Comparison of ENCODE assay signal across 1 cellular context in the genomic region with DNA sequence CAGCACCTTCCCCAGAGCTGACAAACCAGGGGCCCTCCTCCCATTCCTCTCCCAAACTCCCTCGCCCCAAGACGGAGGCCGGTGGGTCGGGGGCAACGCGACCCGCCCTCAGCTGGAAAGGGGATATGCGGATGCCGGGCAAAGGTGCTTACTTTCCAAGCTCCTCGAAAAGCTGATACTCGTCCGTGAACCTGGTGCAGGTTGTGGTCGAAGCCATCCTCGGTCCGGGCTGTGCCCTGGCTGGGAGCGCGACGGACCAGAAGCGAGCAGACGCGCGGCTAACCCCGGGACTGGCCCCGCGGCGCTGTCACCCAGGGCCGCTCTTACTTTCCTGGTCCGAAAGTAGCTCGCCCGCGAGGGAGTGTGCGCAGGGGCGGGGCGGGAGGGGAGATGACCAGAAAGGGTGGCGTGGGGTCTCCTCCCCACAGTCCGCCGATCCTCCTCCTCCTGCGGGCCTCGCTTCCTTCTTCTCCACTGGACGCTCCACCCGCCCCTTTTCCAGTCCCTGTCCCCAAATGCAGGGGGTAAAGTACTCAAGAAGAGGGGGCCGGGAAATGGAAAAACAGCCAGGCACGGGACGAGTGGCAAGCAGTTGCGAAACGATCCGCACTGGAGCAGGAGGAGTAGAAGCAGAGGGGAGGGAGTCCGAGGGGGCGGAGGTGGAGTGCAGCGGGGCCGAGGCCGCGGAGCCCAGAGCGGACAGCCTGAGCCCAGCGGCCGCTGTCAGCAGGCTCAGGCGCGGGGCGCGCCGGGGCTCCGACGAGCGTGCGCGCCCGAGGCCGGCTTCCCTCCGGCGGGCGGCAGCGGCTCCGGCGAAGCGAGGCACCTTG.
A peak's percentile ranks its signal among the peaks of the same experiment; 100 is the strongest.
TF ChIP-seq lines count a peak whose summit lies in the region.

No MANE protein-coding gene starts in this region.

TF ChIP-seq in HepG2, 621 proteins besides CTCF, POLR2A, EP300 and RAD21 (continued from another document and continues in another):
- no peak for TF ChIP-seq MLX (CRISPR knock-in tag; IDR thresholded peaks at IDR 0.05)
- TF ChIP-seq CREB1 (IDR thresholded peaks at IDR 0.05): no peak
- TF ChIP-seq CREB1 (CRISPR knock-in tag; IDR thresholded peaks at IDR 0.05): no peak
- no peak for TF ChIP-seq CSRNP1 (CRISPR knock-in tag; IDR thresholded peaks at IDR 0.05)
- TF ChIP-seq, protein P1, sequence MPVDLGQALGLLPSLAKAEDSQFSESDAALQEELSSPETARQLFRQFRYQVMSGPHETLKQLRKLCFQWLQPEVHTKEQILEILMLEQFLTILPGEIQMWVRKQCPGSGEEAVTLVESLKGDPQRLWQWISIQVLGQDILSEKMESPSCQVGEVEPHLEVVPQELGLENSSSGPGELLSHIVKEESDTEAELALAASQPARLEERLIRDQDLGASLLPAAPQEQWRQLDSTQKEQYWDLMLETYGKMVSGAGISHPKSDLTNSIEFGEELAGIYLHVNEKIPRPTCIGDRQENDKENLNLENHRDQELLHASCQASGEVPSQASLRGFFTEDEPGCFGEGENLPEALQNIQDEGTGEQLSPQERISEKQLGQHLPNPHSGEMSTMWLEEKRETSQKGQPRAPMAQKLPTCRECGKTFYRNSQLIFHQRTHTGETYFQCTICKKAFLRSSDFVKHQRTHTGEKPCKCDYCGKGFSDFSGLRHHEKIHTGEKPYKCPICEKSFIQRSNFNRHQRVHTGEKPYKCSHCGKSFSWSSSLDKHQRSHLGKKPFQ (CRISPR knock-in tag; IDR thresholded peaks at IDR 0.05; ENCODE audit: insufficient replicate concordance): peak; percentile 66
- TF ChIP-seq ISL2 (CRISPR knock-in tag; IDR thresholded peaks at IDR 0.05): peak; percentile 34; the same call in 1 of the 2 replicates
- TF ChIP-seq ETV5 (CRISPR knock-in tag; IDR thresholded peaks at IDR 0.05; ENCODE audit: borderline replicate concordance): no peak
- TF ChIP-seq, protein P2, sequence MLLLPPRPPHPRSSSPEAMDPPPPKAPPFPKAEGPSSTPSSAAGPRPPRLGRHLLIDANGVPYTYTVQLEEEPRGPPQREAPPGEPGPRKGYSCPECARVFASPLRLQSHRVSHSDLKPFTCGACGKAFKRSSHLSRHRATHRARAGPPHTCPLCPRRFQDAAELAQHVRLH (CRISPR knock-in tag; IDR thresholded peaks at IDR 0.05; ENCODE audit: borderline replicate concordance, low read depth): 0 out of 2 replicates have a peak, but pooled peaks have one; percentile 14
- 0 out of 2 replicates have a peak, but pooled peaks have one; percentile 6 for TF ChIP-seq FOXC1 (CRISPR knock-in tag; IDR thresholded peaks at IDR 0.05; ENCODE audit: borderline replicate concordance)
- no peak; the same call in 1 of the 2 replicates for TF ChIP-seq ZNF292 (CRISPR knock-in tag; IDR thresholded peaks at IDR 0.05; ENCODE audit: borderline replicate concordance, low read depth)
- peak; percentile 33 for TF ChIP-seq HNRNPK (IDR thresholded peaks at IDR 0.05; ENCODE audit: low read depth, low read length, poor library complexity, severe bottlenecking)
- 0 out of 2 replicates have a peak, but pooled peaks have one; percentile 15 for TF ChIP-seq ATF3 (CRISPR knock-in tag; IDR thresholded peaks at IDR 0.05)
- no peak for TF ChIP-seq GPN1 (CRISPR knock-in tag; IDR thresholded peaks at IDR 0.05; ENCODE audit: borderline replicate concordance)
- peak; percentile 75 for TF ChIP-seq PHF8 (CRISPR knock-in tag; IDR thresholded peaks at IDR 0.05)
- TF ChIP-seq SMC3 (IDR thresholded peaks at IDR 0.05; ENCODE audit: low read length): no peak
- TF ChIP-seq ZBTB8A (CRISPR knock-in tag; IDR thresholded peaks at IDR 0.05; ENCODE audit: borderline replicate concordance, low read depth): 0 out of 2 replicates have a peak, but pooled peaks have one; percentile 44
- TF ChIP-seq ARID5B (CRISPR knock-in tag; IDR thresholded peaks at IDR 0.05): 0 out of 2 replicates have a peak, but pooled peaks have one; percentile 8
- TF ChIP-seq PBX2 (CRISPR knock-in tag; IDR thresholded peaks at IDR 0.05): no peak
- TF ChIP-seq, protein P3, sequence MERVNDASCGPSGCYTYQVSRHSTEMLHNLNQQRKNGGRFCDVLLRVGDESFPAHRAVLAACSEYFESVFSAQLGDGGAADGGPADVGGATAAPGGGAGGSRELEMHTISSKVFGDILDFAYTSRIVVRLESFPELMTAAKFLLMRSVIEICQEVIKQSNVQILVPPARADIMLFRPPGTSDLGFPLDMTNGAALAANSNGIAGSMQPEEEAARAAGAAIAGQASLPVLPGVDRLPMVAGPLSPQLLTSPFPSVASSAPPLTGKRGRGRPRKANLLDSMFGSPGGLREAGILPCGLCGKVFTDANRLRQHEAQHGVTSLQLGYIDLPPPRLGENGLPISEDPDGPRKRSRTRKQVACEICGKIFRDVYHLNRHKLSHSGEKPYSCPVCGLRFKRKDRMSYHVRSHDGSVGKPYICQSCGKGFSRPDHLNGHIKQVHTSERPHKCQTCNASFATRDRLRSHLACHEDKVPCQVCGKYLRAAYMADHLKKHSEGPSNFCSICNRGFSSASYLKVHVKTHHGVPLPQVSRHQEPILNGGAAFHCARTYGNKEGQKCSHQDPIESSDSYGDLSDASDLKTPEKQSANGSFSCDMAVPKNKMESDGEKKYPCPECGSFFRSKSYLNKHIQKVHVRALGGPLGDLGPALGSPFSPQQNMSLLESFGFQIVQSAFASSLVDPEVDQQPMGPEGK (CRISPR knock-in tag; IDR thresholded peaks at IDR 0.05): no peak; the same call in none of the 2 replicates
- 0 out of 2 replicates have a peak, but pooled peaks have one; percentile 29 for TF ChIP-seq ZNF431 (CRISPR knock-in tag; IDR thresholded peaks at IDR 0.05; ENCODE audit: borderline replicate concordance, low read depth)
- TF ChIP-seq ZNF446 (CRISPR knock-in tag; IDR thresholded peaks at IDR 0.05): peak; percentile 11; the same call in 1 of the 2 replicates
- no peak for TF ChIP-seq FOXA3 (CRISPR knock-in tag; IDR thresholded peaks at IDR 0.05)
- no peak for TF ChIP-seq SNAPC2 (CRISPR knock-in tag; IDR thresholded peaks at IDR 0.05)
- no peak for TF ChIP-seq HOXA7 (CRISPR knock-in tag; IDR thresholded peaks at IDR 0.05)
- TF ChIP-seq ARID4A (CRISPR knock-in tag; IDR thresholded peaks at IDR 0.05; ENCODE audit: borderline replicate concordance): peak; percentile 51; the same call in 1 of the 2 replicates
- 0 out of 2 replicates have a peak, but pooled peaks have one; percentile 20 for TF ChIP-seq AHR (CRISPR knock-in tag; IDR thresholded peaks at IDR 0.05)
- no peak for TF ChIP-seq TCF12 (IDR thresholded peaks at IDR 0.05)
- TF ChIP-seq TCF12 (CRISPR knock-in tag; IDR thresholded peaks at IDR 0.05): no peak
